ENCODE assay signal across 8 cellular contexts in genomic region chr12:57846285-57846576, GRCh38. TPM values are rescaled to one million over a fixed set of nuclear protein-coding genes. Genes with fewer than 3 reads are reported as not detected.
DNase-seq lines count a peak whose midpoint lies in the region; ATAC-seq and TF ChIP-seq lines count a peak whose summit lies in the region.

No MANE protein-coding gene starts in this region.

- H3K9me3 ChIP-seq in SK-N-MC (ENCODE audit: low read depth, low read length) (no peaks in the 10 kb centered on the region), neutrophil (no peaks in the 10 kb centered on the region)

- DNase-seq in SK-N-MC (ENCODE audit: low read depth, low spot score) (no peak), epithelial cell of proximal tubule (ENCODE audit: low read depth) (no peak), NCI-H2196 (lab: John Stamatoyannopoulos, UW; ENCODE audit: unreplicated experiment) (no peak), NCI-H1694 (lab: John Stamatoyannopoulos, UW) (no peak)
- no peak for DNase-seq in NK-92 treated with Interleukin-12 subunit alpha and Interleukin-12 subunit beta, amount 100 ng/mL, for 24 hours (lab: John Stamatoyannopoulos, UW)

- H3K27me3 ChIP-seq in neutrophil: peaks cover 31% of the 10 kb centered on the region

- H3K4me1 ChIP-seq in neutrophil (ENCODE audit: control insufficient read depth in 1 of 2, insufficient read depth in 1 of 2, low read depth in 1 of 2, low read length in 1 of 2): peaks cover 41% of the 10 kb centered on the region in 2 experiments

- H3K36me3 ChIP-seq in SK-N-MC (ENCODE audit: insufficient read depth, low read length) (no peaks in the 10 kb centered on the region), neutrophil (peaks cover 3% of the 10 kb centered on the region)

- H3K9ac ChIP-seq in SK-N-MC (ENCODE audit: insufficient read length): peak overlapping the region; percentile 90

- H3K27ac ChIP-seq in SK-N-MC (peak overlapping the region; percentile 92), neutrophil (peak overlapping the region; percentile 94)

- TF ChIP-seq CTCF in epithelial cell of proximal tubule (conservative IDR thresholded peaks at IDR 0.05; ENCODE audit: low read depth, low read length) (no peak), neutrophil (IDR thresholded peaks at IDR 0.05) (no peak)

- ATAC-seq in HG02588 (IDR thresholded peaks at IDR 0.05; ENCODE audit: unreplicated experiment): peak; percentile 2

- H3K4me3 ChIP-seq in GM08714 (ENCODE audit: low read length) (peak overlapping the region; percentile 75), SK-N-MC (peak overlapping the region; percentile 97), epithelial cell of proximal tubule (ENCODE audit: low read depth, low read length) (peak overlapping the region; percentile 92), neutrophil (ENCODE audit: low read depth in 1 of 2, low read length in 1 of 2) (peak overlapping the region; percentile 89 to 94)

RNA-seq across cellular contexts. Expression of gene CTDSP2, which starts 0.3 kb away (rescaled TPM):
- total RNA-seq in epithelial cell of proximal tubule: 44.7 and 53.1 TPM in 2 replicates

RNA-seq across cellular contexts. Expression of gene AVIL, which starts 27.7 kb away (rescaled TPM):
- total RNA-seq in epithelial cell of proximal tubule: 0.07 TPM in 1 of 2 replicates, not detected in the other
